ENCODE assay signal across 11 cellular contexts in genomic region chr4:65668201-65669007, GRCh38. TPM values are rescaled to one million over a fixed set of nuclear protein-coding genes. Genes with fewer than 3 reads are reported as not detected.
DNase-seq lines count a peak whose midpoint lies in the region; ATAC-seq and TF ChIP-seq lines count a peak whose summit lies in the region.
"Had no signal": no experiment of that assay in that cellular context is flagged by ENCODE, and none has a peak within 500 bp of the region (broad histone marks: within the 10 kb centered on the region; RNA-seq: fewer than 3 reads in every experiment).

No MANE protein-coding gene starts in this region.

- H3K4me1 Mint-ChIP-seq in Caco-2 (ENCODE audit: low read depth, unreplicated experiment), result peaks cover 13% of the 10 kb centered on the region

- H3K9me3 ChIP-seq in neuronal stem cell (replicated peaks in 1 of 2; ENCODE audit: control insufficient read depth in 2 of 2, insufficient read depth in 1 of 2, low read depth in 1 of 2, low read length in 2 of 2), result no peaks in the 10 kb centered on the region
- H3K9me3 ChIP-seq in Caco-2, result no peaks in the 10 kb centered on the region

- H3K4me1 ChIP-seq in neuronal stem cell (ENCODE audit: control insufficient read depth in 2 of 2, insufficient read depth in 1 of 2, low read depth in 1 of 2, low read length in 2 of 2) (peaks cover 12 to 15% of the 10 kb centered on the region in 2 donors), Caco-2 (peaks cover 14% of the 10 kb centered on the region)

- CTCF ChIA-PET in Caco-2 (lab: Charles Lee), result no interaction called here

- peak overlapping the region; percentile 82 for H3K4me2 ChIP-seq in neuronal stem cell (ENCODE audit: insufficient read depth, low read length, poor library complexity, severe bottlenecking)

- peak overlapping the region; percentile 44 for H2AK5ac ChIP-seq in neuronal stem cell (ENCODE audit: low read depth, low read length)

- no peak overlapping the region for H3K14ac ChIP-seq in neuronal stem cell (ENCODE audit: low read length)

- H3K79me1 ChIP-seq in neuronal stem cell (ENCODE audit: low read depth, low read length), result no peaks in the 10 kb centered on the region

- H3K18ac ChIP-seq in neuronal stem cell (ENCODE audit: low read length), result peak overlapping the region; percentile 7

- H3K27me3 ChIP-seq in neuronal stem cell (ENCODE audit: control insufficient read depth in 3 of 3, insufficient read depth in 3 of 3, low read depth in 1 of 3, low read length in 3 of 3) (peaks cover 5 to 86% (median 30%) of the 10 kb centered on the region in 3 experiments), Caco-2 (replicated peaks; ENCODE audit: control insufficient read depth, insufficient read depth, low read length) (no peaks in the 10 kb centered on the region; the same call in 1 of the 2 replicates)

- no peak overlapping the region for H3K4me3 Mint-ChIP-seq in Caco-2 (ENCODE audit: unreplicated experiment)

- H3K9me3 Mint-ChIP-seq in Caco-2 (ENCODE audit: unreplicated experiment), result no peaks in the 10 kb centered on the region

- H3K4ac ChIP-seq in neuronal stem cell (ENCODE audit: low read length), result no peak overlapping the region

- DNase-seq in AG08396 (ENCODE audit: low spot score), result peak; percentile 9
- DNase-seq in OCI-M1 (lab: John Stamatoyannopoulos, UW), result peak; percentile 29
- DNase-seq in fibroblast of peridontal ligament (ENCODE audit: extremely low read depth), result peak; percentile 60
- peak; percentile 26 for DNase-seq in neuronal stem cell (ENCODE audit: low spot score)
- no peak for DNase-seq in RKO (ENCODE audit: low spot score)
- DNase-seq in Caco-2, result no peak
- DNase-seq: activated CD4-positive, alpha-beta T cell treated with anti-CD3 and anti-CD28 coated beads, Interleukin-2, amount 50 U/mL, for 4 hours; DND-41 had no signal

- H3K27me3 Mint-ChIP-seq in Caco-2 (ENCODE audit: insufficient read depth, unreplicated experiment), result peaks cover 5% of the 10 kb centered on the region

- WGBS in neuronal stem cell (ENCODE audit: extremely low coverage in 2 of 2, insufficient read length in 2 of 2, insufficient replicate concordance in 1 of 2), 2 donors, result no CpG with 5 or more reads among the region's 32 CpGs

- H2BK15ac ChIP-seq in neuronal stem cell (ENCODE audit: low read length), result no peak overlapping the region

- H3K4me3 ChIP-seq in neuronal stem cell (ENCODE audit: low read length in 2 of 2) (peak overlapping the region; percentile 2 to 56), Caco-2 (ENCODE audit: low read depth, low read length) (no peak overlapping the region)

- H3K9ac ChIP-seq in neuronal stem cell (ENCODE audit: low read depth, low read length, poor library complexity), result peak overlapping the region; percentile 53

- no peak overlapping the region for H3K23ac ChIP-seq in neuronal stem cell (ENCODE audit: low read depth, low read length, poor library complexity)

- no TSS peak for BruUV-seq in Caco-2 (replicated peaks; lab: Mats Ljungman, UMichigan)

- no peak overlapping the region for H2BK5ac ChIP-seq in neuronal stem cell (ENCODE audit: low read length)

- no peak for ATAC-seq in HG03095 (IDR thresholded peaks at IDR 0.05; ENCODE audit: unreplicated experiment)
- ATAC-seq in GM21526 (IDR thresholded peaks at IDR 0.05; ENCODE audit: low FRiP score, unreplicated experiment), result no peak

- H2AFZ ChIP-seq in neuronal stem cell (ENCODE audit: low read length), result peak overlapping the region; percentile 98

- H3K27ac ChIP-seq in neuronal stem cell (replicated peaks; ENCODE audit: low read length), result no peak overlapping the region

- H4K8ac ChIP-seq in neuronal stem cell (ENCODE audit: low read depth, low read length), result no peak overlapping the region

- no peak overlapping the region for H2BK12ac ChIP-seq in neuronal stem cell (ENCODE audit: low read length)

- no peak for TF ChIP-seq CTCF in Caco-2 (IDR thresholded peaks at IDR 0.05; ENCODE audit: insufficient read depth in 1 of 2, low read depth in 1 of 2, low read length in 1 of 2, severe bottlenecking in 1 of 2, unreplicated experiment in 1 of 2)

- POLR2A ChIA-PET in Caco-2 (lab: Charles Lee), result no interaction called here

- H3K27ac Mint-ChIP-seq in Caco-2 (ENCODE audit: unreplicated experiment), result no peak overlapping the region

- intact Hi-C loops in Caco-2 (cut with micrococcal nuclease; ENCODE audit: unreplicated experiment), result no loop called here

- no peaks in the 10 kb centered on the region for H3K36me3 ChIP-seq in neuronal stem cell (replicated peaks in 1 of 2; ENCODE audit: control insufficient read depth in 2 of 2, insufficient read depth in 2 of 2, low read length in 2 of 2)
- no peaks in the 10 kb centered on the region for H3K36me3 ChIP-seq in Caco-2 (ENCODE audit: control insufficient read depth, insufficient read depth, low read length)

- no peak overlapping the region for H2BK120ac ChIP-seq in neuronal stem cell (ENCODE audit: low read depth, low read length)

- H3K36me3 Mint-ChIP-seq in Caco-2 (ENCODE audit: insufficient read depth, unreplicated experiment), result no peaks in the 10 kb centered on the region

- H4K91ac ChIP-seq in neuronal stem cell (ENCODE audit: low read depth, low read length, poor library complexity), result no peak overlapping the region

RNA-seq across cellular contexts. Expression of gene EPHA5, which starts 1.9 kb away (rescaled TPM):
- 0.01 TPM for polyA plus RNA-seq in neuronal stem cell (2013, experiment 1 of 2)
- 0.03 TPM for polyA plus RNA-seq in neuronal stem cell (2013, experiment 2 of 2)
- total RNA-seq in Caco-2 (2022), result 0.11 and 0.26 TPM in 2 replicates
- total RNA-seq: mononuclear cell had no signal

Comparison
In these comparisons a context has a peak if more than half of its experiments do, and no peak if none do; other contexts are left out.
1. DNase-seq: peak in AG08396 (single experiment), OCI-M1 (single experiment), fibroblast of peridontal ligament (single experiment) and neuronal stem cell (single experiment); none in RKO (single experiment) and Caco-2 (0 of 2).